In the genomic region with DNA sequence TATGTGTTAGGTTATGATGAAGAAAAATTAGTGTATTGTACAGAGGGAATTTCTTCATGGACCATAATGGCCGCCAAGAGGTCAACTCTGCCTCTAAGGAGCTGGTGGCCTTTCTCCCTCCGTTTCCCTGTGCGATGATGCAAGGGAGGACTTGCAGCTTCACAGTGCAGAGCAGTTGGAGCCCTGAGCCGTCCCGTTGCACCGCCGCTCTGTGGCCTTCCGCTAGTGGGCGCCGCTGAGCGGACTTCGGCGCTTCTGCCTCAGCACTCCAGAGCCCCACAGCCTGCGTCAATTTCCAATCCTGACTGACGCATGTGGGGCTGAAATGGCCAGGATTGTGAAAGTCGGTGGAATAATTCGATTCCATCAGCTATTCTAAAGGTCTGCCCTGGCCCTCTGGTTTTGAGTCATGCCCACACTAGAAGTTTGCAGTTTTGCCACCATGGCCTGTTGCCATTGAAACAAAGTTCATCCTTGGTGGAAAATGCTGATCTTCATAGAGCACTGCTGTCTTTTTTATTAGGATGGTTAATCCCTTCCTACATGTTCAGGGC, we compare ENCODE assay signal across 1 cellular context.
A peak's percentile ranks its signal among the peaks of the same experiment; 100 is the strongest.
TF ChIP-seq lines count a peak whose summit lies in the region.

No MANE protein-coding gene starts in this region.

TF ChIP-seq in liver, 16 proteins besides CTCF, POLR2A, EP300 and RAD21 (continued from another document):
- TF ChIP-seq, protein P1, sequence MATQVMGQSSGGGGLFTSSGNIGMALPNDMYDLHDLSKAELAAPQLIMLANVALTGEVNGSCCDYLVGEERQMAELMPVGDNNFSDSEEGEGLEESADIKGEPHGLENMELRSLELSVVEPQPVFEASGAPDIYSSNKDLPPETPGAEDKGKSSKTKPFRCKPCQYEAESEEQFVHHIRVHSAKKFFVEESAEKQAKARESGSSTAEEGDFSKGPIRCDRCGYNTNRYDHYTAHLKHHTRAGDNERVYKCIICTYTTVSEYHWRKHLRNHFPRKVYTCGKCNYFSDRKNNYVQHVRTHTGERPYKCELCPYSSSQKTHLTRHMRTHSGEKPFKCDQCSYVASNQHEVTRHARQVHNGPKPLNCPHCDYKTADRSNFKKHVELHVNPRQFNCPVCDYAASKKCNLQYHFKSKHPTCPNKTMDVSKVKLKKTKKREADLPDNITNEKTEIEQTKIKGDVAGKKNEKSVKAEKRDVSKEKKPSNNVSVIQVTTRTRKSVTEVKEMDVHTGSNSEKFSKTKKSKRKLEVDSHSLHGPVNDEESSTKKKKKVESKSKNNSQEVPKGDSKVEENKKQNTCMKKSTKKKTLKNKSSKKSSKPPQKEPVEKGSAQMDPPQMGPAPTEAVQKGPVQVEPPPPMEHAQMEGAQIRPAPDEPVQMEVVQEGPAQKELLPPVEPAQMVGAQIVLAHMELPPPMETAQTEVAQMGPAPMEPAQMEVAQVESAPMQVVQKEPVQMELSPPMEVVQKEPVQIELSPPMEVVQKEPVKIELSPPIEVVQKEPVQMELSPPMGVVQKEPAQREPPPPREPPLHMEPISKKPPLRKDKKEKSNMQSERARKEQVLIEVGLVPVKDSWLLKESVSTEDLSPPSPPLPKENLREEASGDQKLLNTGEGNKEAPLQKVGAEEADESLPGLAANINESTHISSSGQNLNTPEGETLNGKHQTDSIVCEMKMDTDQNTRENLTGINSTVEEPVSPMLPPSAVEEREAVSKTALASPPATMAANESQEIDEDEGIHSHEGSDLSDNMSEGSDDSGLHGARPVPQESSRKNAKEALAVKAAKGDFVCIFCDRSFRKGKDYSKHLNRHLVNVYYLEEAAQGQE (IDR thresholded peaks at IDR 0.05): peak; percentile 56
- TF ChIP-seq YY1 (IDR thresholded peaks at IDR 0.05) (peak; percentile 92), EGR1 (IDR thresholded peaks at IDR 0.05; ENCODE audit: low read depth in 2 of 2) (peak; percentile 68 to 84), JUND (IDR thresholded peaks at IDR 0.05) (peak; percentile 89 to 95)
- TF ChIP-seq, protein P2, sequence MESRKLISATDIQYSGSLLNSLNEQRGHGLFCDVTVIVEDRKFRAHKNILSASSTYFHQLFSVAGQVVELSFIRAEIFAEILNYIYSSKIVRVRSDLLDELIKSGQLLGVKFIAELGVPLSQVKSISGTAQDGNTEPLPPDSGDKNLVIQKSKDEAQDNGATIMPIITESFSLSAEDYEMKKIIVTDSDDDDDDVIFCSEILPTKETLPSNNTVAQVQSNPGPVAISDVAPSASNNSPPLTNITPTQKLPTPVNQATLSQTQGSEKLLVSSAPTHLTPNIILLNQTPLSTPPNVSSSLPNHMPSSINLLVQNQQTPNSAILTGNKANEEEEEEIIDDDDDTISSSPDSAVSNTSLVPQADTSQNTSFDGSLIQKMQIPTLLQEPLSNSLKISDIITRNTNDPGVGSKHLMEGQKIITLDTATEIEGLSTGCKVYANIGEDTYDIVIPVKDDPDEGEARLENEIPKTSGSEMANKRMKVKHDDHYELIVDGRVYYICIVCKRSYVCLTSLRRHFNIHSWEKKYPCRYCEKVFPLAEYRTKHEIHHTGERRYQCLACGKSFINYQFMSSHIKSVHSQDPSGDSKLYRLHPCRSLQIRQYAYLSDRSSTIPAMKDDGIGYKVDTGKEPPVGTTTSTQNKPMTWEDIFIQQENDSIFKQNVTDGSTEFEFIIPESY (IDR thresholded peaks at IDR 0.05): peak; percentile 88
TF ChIP-seq in liver: peak in this region for 13.
